1 cellular context compared by ENCODE assay signal in the genomic region with DNA sequence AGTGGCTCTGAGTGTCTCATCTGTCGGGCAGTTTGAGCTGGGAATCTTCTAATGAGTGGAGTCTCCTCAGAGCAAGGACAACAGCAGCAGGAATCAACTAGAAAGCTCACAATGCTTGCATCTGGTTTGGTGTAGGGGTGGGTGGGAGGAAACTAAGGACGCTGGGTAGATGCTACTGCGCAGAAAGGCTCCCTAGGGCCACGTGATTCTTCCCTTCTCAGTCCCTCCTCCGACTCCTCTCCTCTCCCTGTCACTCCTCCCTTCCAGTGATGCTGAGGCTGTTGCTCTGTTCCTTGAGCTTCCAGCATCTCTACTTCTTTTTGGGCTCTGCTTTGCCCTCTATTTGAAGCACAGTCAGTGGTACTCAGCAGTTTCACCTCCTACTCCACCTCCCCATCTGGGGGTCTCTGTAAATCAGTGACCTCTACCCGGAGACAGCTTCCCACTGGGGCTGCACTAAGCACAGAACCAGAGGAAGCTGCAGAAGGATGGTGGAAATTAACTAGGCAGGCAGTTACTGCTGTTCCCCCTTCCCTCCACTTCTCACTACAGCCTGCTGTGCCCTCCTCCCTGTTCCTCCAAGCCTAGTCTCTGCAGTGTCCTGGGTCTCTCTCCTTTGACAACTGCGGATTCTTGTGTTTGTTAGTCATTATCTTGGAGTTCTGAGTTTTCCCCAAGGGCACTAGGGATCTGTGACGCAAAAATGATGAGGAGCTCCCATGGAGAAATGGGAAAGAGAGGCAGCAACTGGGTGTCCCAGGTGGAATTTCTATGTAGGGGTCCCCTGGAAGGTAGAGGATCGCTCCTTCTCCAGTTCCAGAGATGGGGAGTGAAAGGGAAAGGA.
TF ChIP-seq lines count a peak whose summit lies in the region.

No MANE protein-coding gene starts in this region.

TF ChIP-seq in K562, 482 proteins besides CTCF, POLR2A, EP300 and RAD21:
- TF ChIP-seq RFX1 (IDR thresholded peaks at IDR 0.05) (no peak), FOS (IDR thresholded peaks at IDR 0.05; ENCODE audit: extremely low read depth, insufficient read length) (no peak), NCOA1 (IDR thresholded peaks at IDR 0.05; ENCODE audit: low read depth) (no peak), CEBPB (tag; IDR thresholded peaks at IDR 0.05) (no peak), HDAC3 (IDR thresholded peaks at IDR 0.05; ENCODE audit: borderline replicate concordance, partially characterized antibody) (no peak), ZNF583 (CRISPR knock-in tag; IDR thresholded peaks at IDR 0.05) (no peak), RAD51 (IDR thresholded peaks at IDR 0.05; ENCODE audit: borderline replicate concordance, low read depth) (peak; percentile 65; the same call in 1 of the 2 replicates), ZNF436 (CRISPR knock-in tag; IDR thresholded peaks at IDR 0.05) (no peak), ZNF23 (CRISPR knock-in tag; IDR thresholded peaks at IDR 0.05) (no peak), TRIM28 (IDR thresholded peaks at IDR 0.05) (no peak), MTF1 (CRISPR knock-in tag; IDR thresholded peaks at IDR 0.05; ENCODE audit: borderline replicate concordance) (no peak), ZNF263 (CRISPR knock-in tag; IDR thresholded peaks at IDR 0.05; ENCODE audit: borderline replicate concordance) (peak; percentile 77), NRF1 (conservative IDR thresholded peaks at IDR 0.05 in 1 of 2, IDR thresholded peaks at IDR 0.05 in 1 of 2) (peak; percentile 38 to 42; a peak in 3 of 4 replicates), XRCC4 (IDR thresholded peaks at IDR 0.05; ENCODE audit: extremely low read depth, insufficient read depth, insufficient read length) (no peak), ZBED1 (IDR thresholded peaks at IDR 0.05) (no peak), CHCHD3 (CRISPR knock-in tag; IDR thresholded peaks at IDR 0.05) (no peak), ATF1 (CRISPR knock-in tag; IDR thresholded peaks at IDR 0.05) (no peak), ATF1 (tag; IDR thresholded peaks at IDR 0.05) (no peak)
- TF ChIP-seq, protein P1, sequence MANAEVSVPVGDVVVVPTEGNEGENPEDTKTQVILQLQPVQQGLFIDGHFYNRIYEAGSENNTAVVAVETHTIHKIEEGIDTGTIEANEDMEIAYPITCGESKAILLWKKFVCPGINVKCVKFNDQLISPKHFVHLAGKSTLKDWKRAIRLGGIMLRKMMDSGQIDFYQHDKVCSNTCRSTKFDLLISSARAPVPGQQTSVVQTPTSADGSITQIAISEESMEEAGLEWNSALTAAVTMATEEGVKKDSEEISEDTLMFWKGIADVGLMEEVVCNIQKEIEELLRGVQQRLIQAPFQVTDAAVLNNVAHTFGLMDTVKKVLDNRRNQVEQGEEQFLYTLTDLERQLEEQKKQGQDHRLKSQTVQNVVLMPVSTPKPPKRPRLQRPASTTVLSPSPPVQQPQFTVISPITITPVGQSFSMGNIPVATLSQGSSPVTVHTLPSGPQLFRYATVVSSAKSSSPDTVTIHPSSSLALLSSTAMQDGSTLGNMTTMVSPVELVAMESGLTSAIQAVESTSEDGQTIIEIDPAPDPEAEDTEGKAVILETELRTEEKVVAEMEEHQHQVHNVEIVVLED (CRISPR knock-in tag; IDR thresholded peaks at IDR 0.05) = no peak
- TF ChIP-seq, protein P2, sequence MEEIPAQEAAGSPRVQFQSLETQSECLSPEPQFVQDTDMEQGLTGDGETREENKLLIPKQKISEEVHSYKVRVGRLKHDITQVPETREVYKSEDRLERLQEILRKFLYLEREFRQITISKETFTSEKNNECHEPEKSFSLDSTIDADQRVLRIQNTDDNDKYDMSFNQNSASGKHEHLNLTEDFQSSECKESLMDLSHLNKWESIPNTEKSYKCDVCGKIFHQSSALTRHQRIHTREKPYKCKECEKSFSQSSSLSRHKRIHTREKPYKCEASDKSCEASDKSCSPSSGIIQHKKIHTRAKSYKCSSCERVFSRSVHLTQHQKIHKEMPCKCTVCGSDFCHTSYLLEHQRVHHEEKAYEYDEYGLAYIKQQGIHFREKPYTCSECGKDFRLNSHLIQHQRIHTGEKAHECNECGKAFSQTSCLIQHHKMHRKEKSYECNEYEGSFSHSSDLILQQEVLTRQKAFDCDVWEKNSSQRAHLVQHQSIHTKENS (CRISPR knock-in tag; IDR thresholded peaks at IDR 0.05) = no peak
- TF ChIP-seq, protein P3, sequence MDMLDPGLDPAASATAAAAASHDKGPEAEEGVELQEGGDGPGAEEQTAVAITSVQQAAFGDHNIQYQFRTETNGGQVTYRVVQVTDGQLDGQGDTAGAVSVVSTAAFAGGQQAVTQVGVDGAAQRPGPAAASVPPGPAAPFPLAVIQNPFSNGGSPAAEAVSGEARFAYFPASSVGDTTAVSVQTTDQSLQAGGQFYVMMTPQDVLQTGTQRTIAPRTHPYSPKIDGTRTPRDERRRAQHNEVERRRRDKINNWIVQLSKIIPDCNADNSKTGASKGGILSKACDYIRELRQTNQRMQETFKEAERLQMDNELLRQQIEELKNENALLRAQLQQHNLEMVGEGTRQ (CRISPR knock-in tag; IDR thresholded peaks at IDR 0.05) = peak; percentile 63
- TF ChIP-seq, protein P4, sequence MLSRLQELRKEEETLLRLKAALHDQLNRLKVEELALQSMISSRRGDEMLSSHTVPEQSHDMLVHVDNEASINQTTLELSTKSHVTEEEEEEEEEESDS (CRISPR knock-in tag; IDR thresholded peaks at IDR 0.05) = no peak
- TF ChIP-seq, protein P5, sequence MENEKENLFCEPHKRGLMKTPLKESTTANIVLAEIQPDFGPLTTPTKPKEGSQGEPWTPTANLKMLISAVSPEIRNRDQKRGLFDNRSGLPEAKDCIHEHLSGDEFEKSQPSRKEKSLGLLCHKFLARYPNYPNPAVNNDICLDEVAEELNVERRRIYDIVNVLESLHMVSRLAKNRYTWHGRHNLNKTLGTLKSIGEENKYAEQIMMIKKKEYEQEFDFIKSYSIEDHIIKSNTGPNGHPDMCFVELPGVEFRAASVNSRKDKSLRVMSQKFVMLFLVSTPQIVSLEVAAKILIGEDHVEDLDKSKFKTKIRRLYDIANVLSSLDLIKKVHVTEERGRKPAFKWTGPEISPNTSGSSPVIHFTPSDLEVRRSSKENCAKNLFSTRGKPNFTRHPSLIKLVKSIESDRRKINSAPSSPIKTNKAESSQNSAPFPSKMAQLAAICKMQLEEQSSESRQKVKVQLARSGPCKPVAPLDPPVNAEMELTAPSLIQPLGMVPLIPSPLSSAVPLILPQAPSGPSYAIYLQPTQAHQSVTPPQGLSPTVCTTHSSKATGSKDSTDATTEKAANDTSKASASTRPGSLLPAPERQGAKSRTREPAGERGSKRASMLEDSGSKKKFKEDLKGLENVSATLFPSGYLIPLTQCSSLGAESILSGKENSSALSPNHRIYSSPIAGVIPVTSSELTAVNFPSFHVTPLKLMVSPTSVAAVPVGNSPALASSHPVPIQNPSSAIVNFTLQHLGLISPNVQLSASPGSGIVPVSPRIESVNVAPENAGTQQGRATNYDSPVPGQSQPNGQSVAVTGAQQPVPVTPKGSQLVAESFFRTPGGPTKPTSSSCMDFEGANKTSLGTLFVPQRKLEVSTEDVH (IDR thresholded peaks at IDR 0.05; ENCODE audit: low read depth, partially characterized antibody) = no peak
- TF ChIP-seq, protein P6, sequence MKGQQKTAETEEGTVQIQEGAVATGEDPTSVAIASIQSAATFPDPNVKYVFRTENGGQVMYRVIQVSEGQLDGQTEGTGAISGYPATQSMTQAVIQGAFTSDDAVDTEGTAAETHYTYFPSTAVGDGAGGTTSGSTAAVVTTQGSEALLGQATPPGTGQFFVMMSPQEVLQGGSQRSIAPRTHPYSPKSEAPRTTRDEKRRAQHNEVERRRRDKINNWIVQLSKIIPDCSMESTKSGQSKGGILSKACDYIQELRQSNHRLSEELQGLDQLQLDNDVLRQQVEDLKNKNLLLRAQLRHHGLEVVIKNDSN (CRISPR knock-in tag; IDR thresholded peaks at IDR 0.05) = peak; percentile 68
- TF ChIP-seq, protein P7, sequence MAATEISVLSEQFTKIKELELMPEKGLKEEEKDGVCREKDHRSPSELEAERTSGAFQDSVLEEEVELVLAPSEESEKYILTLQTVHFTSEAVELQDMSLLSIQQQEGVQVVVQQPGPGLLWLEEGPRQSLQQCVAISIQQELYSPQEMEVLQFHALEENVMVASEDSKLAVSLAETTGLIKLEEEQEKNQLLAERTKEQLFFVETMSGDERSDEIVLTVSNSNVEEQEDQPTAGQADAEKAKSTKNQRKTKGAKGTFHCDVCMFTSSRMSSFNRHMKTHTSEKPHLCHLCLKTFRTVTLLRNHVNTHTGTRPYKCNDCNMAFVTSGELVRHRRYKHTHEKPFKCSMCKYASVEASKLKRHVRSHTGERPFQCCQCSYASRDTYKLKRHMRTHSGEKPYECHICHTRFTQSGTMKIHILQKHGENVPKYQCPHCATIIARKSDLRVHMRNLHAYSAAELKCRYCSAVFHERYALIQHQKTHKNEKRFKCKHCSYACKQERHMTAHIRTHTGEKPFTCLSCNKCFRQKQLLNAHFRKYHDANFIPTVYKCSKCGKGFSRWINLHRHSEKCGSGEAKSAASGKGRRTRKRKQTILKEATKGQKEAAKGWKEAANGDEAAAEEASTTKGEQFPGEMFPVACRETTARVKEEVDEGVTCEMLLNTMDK (IDR thresholded peaks at IDR 0.05; ENCODE audit: borderline replicate concordance, insufficient read depth, low read depth, low read length, poor library complexity, severe bottlenecking) = no peak
